Comparison of ENCODE assay signal across 19 cellular contexts in genomic region chr10:22719406-22720042, GRCh38.
"Had no signal": no experiment of that assay in that cellular context is flagged by ENCODE, and none has a peak within 500 bp of the region (broad histone marks: within the 10 kb centered on the region; RNA-seq: fewer than 3 reads in every experiment).

No MANE protein-coding gene starts in this region.

- H3K27ac Mint-ChIP-seq: activated CD4-positive, alpha-beta T cell treated with anti-CD3 and anti-CD28 coated beads, Interleukin-2, amount 10 ng/mL, durations not matched to agents 7 days and 5 days; activated CD8-positive, alpha-beta T cell treated with anti-CD3 and anti-CD28 coated beads for 36 hours; activated naive CD8-positive, alpha-beta T cell; activated T-helper 2 cell treated with anti-CD3 and anti-CD28 coated beads, Interferon-gamma antibody, Interleukin-2, Interleukin-4, amounts not matched to agents 10 μg/mL and 5 μg/mL and 100 μg/mL, durations not matched to agents 14 hours and 24 hours and 36 hours; brain; natural killer cell treated with Interleukin-12 subunit alpha and Interleukin-12 subunit beta and Interleukin-15 and Interleukin-18, amount 100 ng/mL, for 72 hours had no signal

- ATAC-seq: activated CD8-positive, alpha-beta T cell treated with anti-CD3 and anti-CD28 coated beads for 36 hours; natural killer cell treated with Interleukin-12 subunit alpha and Interleukin-12 subunit beta and Interleukin-15 and Interleukin-18, amount 100 ng/mL, for 72 hours; stimulated activated naive CD8-positive, alpha-beta T cell treated with anti-CD3 and anti-CD28 coated beads, Interleukin-15, Interleukin-2, amounts not matched to agents 100 U/mL and 50 U/mL, for 24 hours had no signal

- H3K27me3 Mint-ChIP-seq: activated CD8-positive, alpha-beta T cell treated with anti-CD3 and anti-CD28 coated beads for 36 hours; activated naive CD8-positive, alpha-beta T cell; natural killer cell treated with Interleukin-12 subunit alpha and Interleukin-12 subunit beta and Interleukin-15 and Interleukin-18, amount 100 ng/mL, for 72 hours had no signal

- H3K4me1 Mint-ChIP-seq: brain had no signal

- H3K9me3 Mint-ChIP-seq: activated CD4-positive, alpha-beta T cell treated with anti-CD3 and anti-CD28 coated beads, Interleukin-2, amount 10 ng/mL, durations not matched to agents 7 days and 5 days; activated CD8-positive, alpha-beta T cell treated with anti-CD3 and anti-CD28 coated beads for 36 hours; activated T-helper 2 cell treated with anti-CD3 and anti-CD28 coated beads, Interferon-gamma antibody, Interleukin-2, Interleukin-4, amounts not matched to agents 10 μg/mL and 5 μg/mL and 100 μg/mL, durations not matched to agents 14 hours and 24 hours and 36 hours; natural killer cell treated with Interleukin-12 subunit alpha and Interleukin-12 subunit beta and Interleukin-15 and Interleukin-18, amount 100 ng/mL, for 72 hours had no signal

- DNase-seq: activated CD4-positive, alpha-beta T cell treated with anti-CD3 and anti-CD28 coated beads, Interleukin-2, amount 10 ng/mL, durations not matched to agents 7 days and 5 days; activated CD4-positive, CD25-positive, alpha-beta regulatory T cell treated with anti-CD3 and anti-CD28 coated beads, Interleukin-2, amount 50 U/mL, for 72 hours; activated CD8-positive, alpha-beta T cell treated with anti-CD3 and anti-CD28 coated beads for 36 hours; activated T-cell treated with anti-CD3 and anti-CD28 coated beads, Interleukin-2, amount 50 U/mL, for 48 hours; dorsolateral prefrontal cortex; effector memory CD4-positive, alpha-beta T cell; glutamatergic neuron; left ventricle myocardium inferior; mesendoderm; spleen; stimulated activated CD4-positive, alpha-beta T cell treated with anti-CD3 and anti-CD28 coated beads, Interleukin-2, amount 100 ng/mL, for 48 hours; stimulated activated naive CD8-positive, alpha-beta T cell treated with anti-CD3 and anti-CD28 coated beads, Interleukin-15, Interleukin-2, amounts not matched to agents 100 U/mL and 50 U/mL, for 24 hours; T1000; testis; transverse colon had no signal

- H3K36me3 Mint-ChIP-seq: activated naive CD8-positive, alpha-beta T cell; brain; natural killer cell treated with Interleukin-12 subunit alpha and Interleukin-12 subunit beta and Interleukin-15 and Interleukin-18, amount 100 ng/mL, for 72 hours had no signal

- H3K4me3 Mint-ChIP-seq: activated CD4-positive, alpha-beta T cell treated with anti-CD3 and anti-CD28 coated beads, Interleukin-2, amount 10 ng/mL, durations not matched to agents 7 days and 5 days; activated CD8-positive, alpha-beta T cell treated with anti-CD3 and anti-CD28 coated beads for 36 hours; activated naive CD8-positive, alpha-beta T cell; brain; natural killer cell treated with Interleukin-12 subunit alpha and Interleukin-12 subunit beta and Interleukin-15 and Interleukin-18, amount 100 ng/mL, for 72 hours had no signal
